Comparison of ENCODE assay signal across 8 cellular contexts in the genomic region with DNA sequence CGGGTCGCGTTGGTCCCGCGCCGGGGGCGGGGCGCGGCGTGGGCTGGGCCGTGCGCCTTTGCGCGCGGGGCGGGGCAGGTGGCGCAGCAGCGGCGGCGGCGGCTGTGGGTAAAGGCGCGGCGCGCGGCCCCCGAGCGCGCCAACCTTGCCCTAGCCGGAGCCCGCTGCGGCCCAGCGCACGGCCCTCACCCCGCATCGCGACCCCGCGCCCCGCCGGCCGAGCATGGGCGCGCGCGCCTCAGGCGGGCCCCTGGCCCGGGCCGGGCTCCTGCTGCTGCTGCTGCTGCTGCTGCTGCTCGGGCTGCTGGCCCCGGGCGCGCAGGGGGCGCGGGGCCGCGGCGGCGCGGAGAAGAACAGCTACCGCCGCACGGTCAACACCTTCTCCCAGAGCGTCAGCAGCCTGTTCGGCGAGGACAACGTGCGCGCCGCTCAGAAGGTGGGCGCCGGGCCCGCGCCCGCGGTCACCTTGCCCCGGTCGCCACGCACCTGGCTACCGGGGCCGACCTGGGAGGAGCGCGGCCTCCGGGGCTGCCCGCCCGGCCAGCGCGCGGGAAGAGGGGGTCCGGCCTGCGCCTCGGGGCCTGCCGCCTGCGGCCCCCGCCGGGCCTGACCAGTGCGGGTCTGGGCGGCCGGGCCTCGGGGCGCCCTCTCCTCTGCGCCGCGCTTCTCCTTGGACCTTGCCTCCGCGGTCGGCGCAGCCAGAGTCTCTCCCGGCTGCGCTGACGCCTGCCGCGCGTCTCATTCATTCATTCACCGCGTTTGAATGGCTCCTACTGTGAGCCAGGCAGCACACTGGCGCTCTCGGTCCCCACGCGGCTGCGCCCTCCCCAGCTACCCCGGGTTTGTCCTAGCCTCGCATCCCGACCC. TPM values are rescaled to one million over a fixed set of nuclear protein-coding genes. Genes with fewer than 3 reads are reported as not detected.
A peak's percentile ranks its signal among the peaks of the same experiment; 100 is the strongest.
DNase-seq lines count a peak whose midpoint lies in the region; ATAC-seq and TF ChIP-seq lines count a peak whose summit lies in the region.

A gene with protein sequence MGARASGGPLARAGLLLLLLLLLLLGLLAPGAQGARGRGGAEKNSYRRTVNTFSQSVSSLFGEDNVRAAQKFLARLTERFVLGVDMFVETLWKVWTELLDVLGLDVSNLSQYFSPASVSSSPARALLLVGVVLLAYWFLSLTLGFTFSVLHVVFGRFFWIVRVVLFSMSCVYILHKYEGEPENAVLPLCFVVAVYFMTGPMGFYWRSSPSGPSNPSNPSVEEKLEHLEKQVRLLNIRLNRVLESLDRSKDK (plus strand): TSS at position 78 of the 867 bp plus-strand sequence. CDS start 146 bp downstream, at position 224.

- H3K4me1 ChIP-seq in mucosa of rectum (ENCODE audit: control insufficient read depth in 2 of 2, insufficient read depth in 2 of 2, low read length in 2 of 2), result peaks cover 9 to 11% of the 10 kb centered on the region in 2 donors

- DNase-seq in AG09309 (ENCODE audit: low read depth) (no peak), NCI-H69 (lab: John Stamatoyannopoulos, UW) (peak; percentile 83), epithelial cell of esophagus (ENCODE audit: low read depth) (peak; percentile 63)
- peak; percentile 72 for DNase-seq in activated CD8-positive, alpha-beta memory T cell treated with anti-CD3 and anti-CD28 coated beads, Interleukin-2, amount 10 ng/mL, durations not matched to agents 7 days and 5 days
- DNase-seq in stimulated activated CD8-positive, alpha-beta memory T cell treated with anti-CD3 and anti-CD28 coated beads, Interleukin-7, amount 100 ng/mL, for 1 hour (ENCODE audit: low read depth in 2 of 2), result peak; percentile 42 to 49

- CTCF ChIA-PET in activated CD8-positive, alpha-beta memory T cell treated with anti-CD3 and anti-CD28 coated beads, Interleukin-2, amount 10 ng/mL, durations not matched to agents 7 days and 5 days (lab: Charles Lee), result interaction anchor here (1.0 to 1.8 kb wide), 6 partner anchors 48 to 87 kb away, joined by 3 to 9 read pairs (median 4); no protein-coding TSS in a partner anchor

- peak within 1 kb of the TSS; percentile 93 for H3K4me3 Mint-ChIP-seq in activated CD8-positive, alpha-beta memory T cell treated with anti-CD3 and anti-CD28 coated beads, Interleukin-2, amount 10 ng/mL, durations not matched to agents 7 days and 5 days

- no peaks in the 10 kb centered on the region for H3K27me3 Mint-ChIP-seq in activated CD8-positive, alpha-beta memory T cell treated with anti-CD3 and anti-CD28 coated beads, Interleukin-2, amount 10 ng/mL, durations not matched to agents 7 days and 5 days

- no peaks in the 10 kb centered on the region for H3K9me3 Mint-ChIP-seq in activated CD8-positive, alpha-beta memory T cell treated with anti-CD3 and anti-CD28 coated beads, Interleukin-2, amount 10 ng/mL, durations not matched to agents 7 days and 5 days (ENCODE audit: low read depth)

- no peaks in the 10 kb centered on the region for H3K27me3 ChIP-seq in mucosa of rectum (ENCODE audit: control insufficient read depth in 2 of 2, insufficient read depth in 2 of 2, low read length in 2 of 2)

- ATAC-seq in GM18868 (IDR thresholded peaks at IDR 0.05; ENCODE audit: unreplicated experiment) (peak; percentile 50), HG03103 (IDR thresholded peaks at IDR 0.05; ENCODE audit: low read depth, unreplicated experiment) (peak; percentile 42)
- peak; percentile 75 for ATAC-seq in activated CD8-positive, alpha-beta memory T cell treated with anti-CD3 and anti-CD28 coated beads, Interleukin-2, amount 10 ng/mL, durations not matched to agents 7 days and 5 days

- H3K4me3 ChIP-seq in AG09309 (ENCODE audit: control insufficient read depth, low read depth, low read length) (peak within 1 kb of the TSS; percentile 57), epithelial cell of esophagus (ENCODE audit: low read length) (peak within 1 kb of the TSS; percentile 62), mucosa of rectum (ENCODE audit: low read length in 2 of 2) (peak within 1 kb of the TSS; percentile 85 to 92)

- peaks cover 9% of the 10 kb centered on the region for H3K36me3 Mint-ChIP-seq in activated CD8-positive, alpha-beta memory T cell treated with anti-CD3 and anti-CD28 coated beads, Interleukin-2, amount 10 ng/mL, durations not matched to agents 7 days and 5 days

- H3K27ac ChIP-seq in mucosa of rectum (ENCODE audit: low read depth in 2 of 2, low read length in 2 of 2), result peak within 1 kb of the TSS; percentile 74 to 80

- peak within 1 kb of the TSS; percentile 70 to 72 for H3K9ac ChIP-seq in mucosa of rectum (ENCODE audit: low read depth in 1 of 2, low read length in 2 of 2)

- no peaks in the 10 kb centered on the region for H3K36me3 ChIP-seq in mucosa of rectum (ENCODE audit: control insufficient read depth in 2 of 2, insufficient read depth in 2 of 2, low read length in 2 of 2)

- peaks cover 33% of the 10 kb centered on the region for H3K4me1 Mint-ChIP-seq in activated CD8-positive, alpha-beta memory T cell treated with anti-CD3 and anti-CD28 coated beads, Interleukin-2, amount 10 ng/mL, durations not matched to agents 7 days and 5 days

- H3K27ac Mint-ChIP-seq in activated CD8-positive, alpha-beta memory T cell treated with anti-CD3 and anti-CD28 coated beads, Interleukin-2, amount 10 ng/mL, durations not matched to agents 7 days and 5 days, result peak within 1 kb of the TSS; percentile 89

- no peak for TF ChIP-seq CTCF in AG09309 (IDR thresholded peaks at IDR 0.05; ENCODE audit: control insufficient read depth, insufficient read depth, low read depth, low read length, missing control alignments)
- TF ChIP-seq CTCF in epithelial cell of esophagus (IDR thresholded peaks at IDR 0.05; ENCODE audit: insufficient read depth, low read depth, low read length, missing control alignments), result no peak

- H3K9me3 ChIP-seq in mucosa of rectum (ENCODE audit: control insufficient read depth in 2 of 2, low read length in 2 of 2), result no peaks in the 10 kb centered on the region

RNA-seq across cellular contexts. Expression of the gene that starts here (rescaled TPM):
- 10 to 100 TPM; 21.9 to 25.8 TPM for total RNA-seq in activated CD8-positive, alpha-beta memory T cell treated with anti-CD3 and anti-CD28 coated beads, Interleukin-2, amount 10 ng/mL, durations not matched to agents 7 days and 5 days
